In genomic region chr4:96164814-96165351, GRCh38 we compare ENCODE assay signal across 15 cellular contexts.
DNase-seq lines count a peak whose midpoint lies in the region; ATAC-seq, FAIRE-seq and TF ChIP-seq lines count a peak whose summit lies in the region.
"Had no signal": no experiment of that assay in that cellular context is flagged by ENCODE, and none has a peak within 500 bp of the region (broad histone marks: within the 10 kb centered on the region; RNA-seq: fewer than 3 reads in every experiment).

No MANE protein-coding gene starts in this region.

- DNase-seq in AG20443 (ENCODE audit: low spot score): peak; percentile 4
- peak; percentile 94 for DNase-seq in RCC 7860 (ENCODE audit: low spot score)
- peak; percentile 96 for DNase-seq in choroid plexus epithelial cell (ENCODE audit: low read depth)
- DNase-seq in myocyte (ENCODE audit: low read depth): peak; percentile 95
- no peak for DNase-seq in NCI-H128 (lab: John Stamatoyannopoulos, UW; ENCODE audit: unreplicated experiment)
- no peak for DNase-seq in right cardiac atrium
- DNase-seq: colonic mucosa; NCI-H1694 treated with DMSO at 0.1 percent for 48 hours; NCI-H748 treated with DMSO at 0.1 percent for 48 hours; SHP77 treated with DMSO at 0.1 percent for 48 hours; stimulated activated CD4-positive, alpha-beta T cell treated with anti-CD3 and anti-CD28 coated beads, Interleukin-4, amount 100 ng/mL, for 4 hours; stimulated activated naive B cell treated with anti-CD40 and anti-IgM and Interleukin-4, amounts not matched to agents 10 μg/mL and 1 μg/mL and 100 μg/mL, for 72 hours had no signal

- H3K27me3 ChIP-seq in right cardiac atrium (ENCODE audit: control insufficient read depth, insufficient read depth): no peaks in the 10 kb centered on the region
- H3K27me3 ChIP-seq: colonic mucosa had no signal

- ATAC-seq in HG02571 (IDR thresholded peaks at IDR 0.05; ENCODE audit: unreplicated experiment) (no peak), right cardiac atrium (no peak), GM21526 (IDR thresholded peaks at IDR 0.05; ENCODE audit: low FRiP score, unreplicated experiment) (no peak)
- ATAC-seq: stimulated activated naive B cell treated with anti-CD40 and anti-IgM and Interleukin-4, amounts not matched to agents 10 μg/mL and 1 μg/mL and 100 μg/mL, for 72 hours had no signal

- no peaks in the 10 kb centered on the region for H3K4me1 ChIP-seq in right cardiac atrium (ENCODE audit: control insufficient read depth, insufficient read depth, low read length)
- H3K4me1 ChIP-seq: colonic mucosa, prostate gland had no signal

- H3K9me3 ChIP-seq in right cardiac atrium (ENCODE audit: control insufficient read depth, low read length): no peaks in the 10 kb centered on the region
- H3K9me3 ChIP-seq: colonic mucosa, prostate gland had no signal

- WGBS in right cardiac atrium: 77% methylated on average over 3 of the region's 3 CpGs

- peak; percentile 96 for FAIRE-seq in RCC 7860 (lab: Jason Lieb, UNC)

- no peak for TF ChIP-seq CTCF in choroid plexus epithelial cell (conservative IDR thresholded peaks at IDR 0.05; ENCODE audit: low read depth, low read length)

- H3K4me3 ChIP-seq in choroid plexus epithelial cell (ENCODE audit: low read depth, low read length) (no peak overlapping the region), right cardiac atrium (ENCODE audit: low read length) (no peak overlapping the region)
- H3K4me3 ChIP-seq: colonic mucosa, prostate gland had no signal

- H3K27ac ChIP-seq in right cardiac atrium (ENCODE audit: low read length): no peak overlapping the region
- H3K27ac ChIP-seq: colonic mucosa, prostate gland had no signal

- intact Hi-C loops in right cardiac atrium (cut with DNase I): no loop called here

Comparison
In these comparisons a context has a peak if more than half of its experiments do, and no peak if none do; other contexts are left out.
1. DNase-seq: peak in AG20443 (single experiment), RCC 7860 (single experiment), choroid plexus epithelial cell (single experiment) and myocyte (single experiment); none in NCI-H128 (single experiment) and right cardiac atrium (0 of 3).